1 cellular context compared by ENCODE assay signal in the genomic region with DNA sequence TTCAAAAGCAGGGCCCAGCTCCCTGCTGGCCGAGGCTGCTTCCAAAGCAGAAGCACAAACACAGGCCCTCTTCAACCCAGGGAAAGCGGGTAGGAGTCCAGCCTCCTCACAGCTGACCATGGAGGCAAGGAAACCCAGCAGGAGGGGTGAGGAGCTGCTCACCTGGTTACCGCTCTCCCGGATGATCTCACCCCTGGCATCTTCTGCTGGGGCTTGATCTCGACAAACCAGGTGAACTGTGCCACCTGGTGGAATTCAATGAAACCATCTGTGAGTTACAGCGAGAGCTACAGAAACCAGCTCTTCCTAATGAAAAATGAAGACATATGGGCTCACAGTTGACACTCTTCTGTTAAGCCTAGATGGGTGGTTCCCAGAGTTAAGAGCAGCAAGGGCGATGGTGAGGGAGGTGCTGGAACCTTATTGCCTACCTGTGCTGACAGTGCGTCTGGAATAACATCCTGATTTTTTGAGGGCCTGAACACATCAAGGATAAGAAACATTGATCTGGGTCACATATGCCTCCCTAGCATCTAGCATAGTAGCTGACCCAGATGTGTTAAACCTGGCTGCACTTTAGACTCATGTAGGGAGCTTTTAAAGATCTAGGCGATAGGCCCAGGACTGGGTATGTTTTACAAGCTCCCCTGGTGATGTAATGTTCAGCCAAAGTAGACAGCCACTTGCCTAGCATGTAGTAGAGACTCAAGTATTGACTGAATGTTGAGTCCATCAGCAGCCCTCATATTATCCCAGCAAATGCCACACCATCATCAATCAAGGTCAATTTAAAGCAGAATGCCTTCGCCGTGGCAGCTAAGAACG.
TF ChIP-seq lines count a peak whose summit lies in the region.

No MANE protein-coding gene starts in this region.

TF ChIP-seq in HepG2, 621 proteins besides CTCF, POLR2A, EP300 and RAD21:
- TF ChIP-seq, protein P1, sequence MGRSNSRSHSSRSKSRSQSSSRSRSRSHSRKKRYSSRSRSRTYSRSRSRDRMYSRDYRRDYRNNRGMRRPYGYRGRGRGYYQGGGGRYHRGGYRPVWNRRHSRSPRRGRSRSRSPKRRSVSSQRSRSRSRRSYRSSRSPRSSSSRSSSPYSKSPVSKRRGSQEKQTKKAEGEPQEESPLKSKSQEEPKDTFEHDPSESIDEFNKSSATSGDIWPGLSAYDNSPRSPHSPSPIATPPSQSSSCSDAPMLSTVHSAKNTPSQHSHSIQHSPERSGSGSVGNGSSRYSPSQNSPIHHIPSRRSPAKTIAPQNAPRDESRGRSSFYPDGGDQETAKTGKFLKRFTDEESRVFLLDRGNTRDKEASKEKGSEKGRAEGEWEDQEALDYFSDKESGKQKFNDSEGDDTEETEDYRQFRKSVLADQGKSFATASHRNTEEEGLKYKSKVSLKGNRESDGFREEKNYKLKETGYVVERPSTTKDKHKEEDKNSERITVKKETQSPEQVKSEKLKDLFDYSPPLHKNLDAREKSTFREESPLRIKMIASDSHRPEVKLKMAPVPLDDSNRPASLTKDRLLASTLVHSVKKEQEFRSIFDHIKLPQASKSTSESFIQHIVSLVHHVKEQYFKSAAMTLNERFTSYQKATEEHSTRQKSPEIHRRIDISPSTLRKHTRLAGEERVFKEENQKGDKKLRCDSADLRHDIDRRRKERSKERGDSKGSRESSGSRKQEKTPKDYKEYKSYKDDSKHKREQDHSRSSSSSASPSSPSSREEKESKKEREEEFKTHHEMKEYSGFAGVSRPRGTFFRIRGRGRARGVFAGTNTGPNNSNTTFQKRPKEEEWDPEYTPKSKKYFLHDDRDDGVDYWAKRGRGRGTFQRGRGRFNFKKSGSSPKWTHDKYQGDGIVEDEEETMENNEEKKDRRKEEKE (IDR thresholded peaks at IDR 0.05): no peak
- no peak for TF ChIP-seq CCDC6 (CRISPR knock-in tag; IDR thresholded peaks at IDR 0.05)
- TF ChIP-seq FOSL2 (CRISPR knock-in tag; IDR thresholded peaks at IDR 0.05): peak; percentile 31; the same call in 1 of the 2 replicates
- no peak for TF ChIP-seq PAWR (CRISPR knock-in tag; IDR thresholded peaks at IDR 0.05; ENCODE audit: borderline replicate concordance)
- TF ChIP-seq RFXAP (CRISPR knock-in tag; IDR thresholded peaks at IDR 0.05; ENCODE audit: borderline replicate concordance): no peak
- TF ChIP-seq STAG1 (CRISPR knock-in tag; IDR thresholded peaks at IDR 0.05): peak; percentile 97
- 0 out of 2 replicates have a peak, but pooled peaks have one; percentile 40 for TF ChIP-seq ZNF598 (CRISPR knock-in tag; IDR thresholded peaks at IDR 0.05; ENCODE audit: borderline replicate concordance)
- TF ChIP-seq CREB1 (IDR thresholded peaks at IDR 0.05): no peak
- no peak for TF ChIP-seq CREB1 (CRISPR knock-in tag; IDR thresholded peaks at IDR 0.05)
- TF ChIP-seq, protein P2, sequence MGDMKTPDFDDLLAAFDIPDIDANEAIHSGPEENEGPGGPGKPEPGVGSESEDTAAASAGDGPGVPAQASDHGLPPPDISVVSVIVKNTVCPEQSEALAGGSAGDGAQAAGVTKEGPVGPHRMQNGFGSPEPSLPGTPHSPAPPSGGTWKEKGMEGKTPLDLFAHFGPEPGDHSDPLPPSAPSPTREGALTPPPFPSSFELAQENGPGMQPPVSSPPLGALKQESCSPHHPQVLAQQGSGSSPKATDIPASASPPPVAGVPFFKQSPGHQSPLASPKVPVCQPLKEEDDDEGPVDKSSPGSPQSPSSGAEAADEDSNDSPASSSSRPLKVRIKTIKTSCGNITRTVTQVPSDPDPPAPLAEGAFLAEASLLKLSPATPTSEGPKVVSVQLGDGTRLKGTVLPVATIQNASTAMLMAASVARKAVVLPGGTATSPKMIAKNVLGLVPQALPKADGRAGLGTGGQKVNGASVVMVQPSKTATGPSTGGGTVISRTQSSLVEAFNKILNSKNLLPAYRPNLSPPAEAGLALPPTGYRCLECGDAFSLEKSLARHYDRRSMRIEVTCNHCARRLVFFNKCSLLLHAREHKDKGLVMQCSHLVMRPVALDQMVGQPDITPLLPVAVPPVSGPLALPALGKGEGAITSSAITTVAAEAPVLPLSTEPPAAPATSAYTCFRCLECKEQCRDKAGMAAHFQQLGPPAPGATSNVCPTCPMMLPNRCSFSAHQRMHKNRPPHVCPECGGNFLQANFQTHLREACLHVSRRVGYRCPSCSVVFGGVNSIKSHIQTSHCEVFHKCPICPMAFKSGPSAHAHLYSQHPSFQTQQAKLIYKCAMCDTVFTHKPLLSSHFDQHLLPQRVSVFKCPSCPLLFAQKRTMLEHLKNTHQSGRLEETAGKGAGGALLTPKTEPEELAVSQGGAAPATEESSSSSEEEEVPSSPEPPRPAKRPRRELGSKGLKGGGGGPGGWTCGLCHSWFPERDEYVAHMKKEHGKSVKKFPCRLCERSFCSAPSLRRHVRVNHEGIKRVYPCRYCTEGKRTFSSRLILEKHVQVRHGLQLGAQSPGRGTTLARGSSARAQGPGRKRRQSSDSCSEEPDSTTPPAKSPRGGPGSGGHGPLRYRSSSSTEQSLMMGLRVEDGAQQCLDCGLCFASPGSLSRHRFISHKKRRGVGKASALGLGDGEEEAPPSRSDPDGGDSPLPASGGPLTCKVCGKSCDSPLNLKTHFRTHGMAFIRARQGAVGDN (CRISPR knock-in tag; IDR thresholded peaks at IDR 0.05): peak; percentile 40; the same call in 1 of the 2 replicates
- no peak for TF ChIP-seq ZNF703 (CRISPR knock-in tag; IDR thresholded peaks at IDR 0.05; ENCODE audit: borderline replicate concordance)
- TF ChIP-seq ETV5 (CRISPR knock-in tag; IDR thresholded peaks at IDR 0.05; ENCODE audit: borderline replicate concordance): no peak
- peak; percentile 33; the same call in 1 of the 2 replicates for TF ChIP-seq CBX5 (CRISPR knock-in tag; IDR thresholded peaks at IDR 0.05; ENCODE audit: borderline replicate concordance)
- TF ChIP-seq, protein P3, sequence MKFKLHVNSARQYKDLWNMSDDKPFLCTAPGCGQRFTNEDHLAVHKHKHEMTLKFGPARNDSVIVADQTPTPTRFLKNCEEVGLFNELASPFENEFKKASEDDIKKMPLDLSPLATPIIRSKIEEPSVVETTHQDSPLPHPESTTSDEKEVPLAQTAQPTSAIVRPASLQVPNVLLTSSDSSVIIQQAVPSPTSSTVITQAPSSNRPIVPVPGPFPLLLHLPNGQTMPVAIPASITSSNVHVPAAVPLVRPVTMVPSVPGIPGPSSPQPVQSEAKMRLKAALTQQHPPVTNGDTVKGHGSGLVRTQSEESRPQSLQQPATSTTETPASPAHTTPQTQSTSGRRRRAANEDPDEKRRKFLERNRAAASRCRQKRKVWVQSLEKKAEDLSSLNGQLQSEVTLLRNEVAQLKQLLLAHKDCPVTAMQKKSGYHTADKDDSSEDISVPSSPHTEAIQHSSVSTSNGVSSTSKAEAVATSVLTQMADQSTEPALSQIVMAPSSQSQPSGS (CRISPR knock-in tag; IDR thresholded peaks at IDR 0.05): 0 out of 2 replicates have a peak, but pooled peaks have one; percentile 14
- TF ChIP-seq SMC3 (IDR thresholded peaks at IDR 0.05; ENCODE audit: low read length): peak; percentile 83
- peak; percentile 27; the same call in 1 of the 2 replicates for TF ChIP-seq THAP11 (CRISPR knock-in tag; IDR thresholded peaks at IDR 0.05)
- no peak for TF ChIP-seq NKX3-1 (CRISPR knock-in tag; IDR thresholded peaks at IDR 0.05)
- TF ChIP-seq, protein P4, sequence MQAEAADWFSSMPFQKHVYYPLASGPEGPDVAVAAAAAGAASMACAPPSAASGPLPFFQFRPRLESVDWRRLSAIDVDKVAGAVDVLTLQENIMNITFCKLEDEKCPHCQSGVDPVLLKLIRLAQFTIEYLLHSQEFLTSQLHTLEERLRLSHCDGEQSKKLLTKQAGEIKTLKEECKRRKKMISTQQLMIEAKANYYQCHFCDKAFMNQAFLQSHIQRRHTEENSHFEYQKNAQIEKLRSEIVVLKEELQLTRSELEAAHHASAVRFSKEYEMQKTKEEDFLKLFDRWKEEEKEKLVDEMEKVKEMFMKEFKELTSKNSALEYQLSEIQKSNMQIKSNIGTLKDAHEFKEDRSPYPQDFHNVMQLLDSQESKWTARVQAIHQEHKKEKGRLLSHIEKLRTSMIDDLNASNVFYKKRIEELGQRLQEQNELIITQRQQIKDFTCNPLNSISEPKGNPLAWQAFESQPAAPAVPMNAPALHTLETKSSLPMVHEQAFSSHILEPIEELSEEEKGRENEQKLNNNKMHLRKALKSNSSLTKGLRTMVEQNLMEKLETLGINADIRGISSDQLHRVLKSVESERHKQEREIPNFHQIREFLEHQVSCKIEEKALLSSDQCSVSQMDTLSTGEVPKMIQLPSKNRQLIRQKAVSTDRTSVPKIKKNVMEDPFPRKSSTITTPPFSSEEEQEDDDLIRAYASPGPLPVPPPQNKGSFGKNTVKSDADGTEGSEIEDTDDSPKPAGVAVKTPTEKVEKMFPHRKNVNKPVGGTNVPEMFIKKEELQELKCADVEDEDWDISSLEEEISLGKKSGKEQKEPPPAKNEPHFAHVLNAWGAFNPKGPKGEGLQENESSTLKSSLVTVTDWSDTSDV (CRISPR knock-in tag; IDR thresholded peaks at IDR 0.05): no peak
- peak; percentile 40; the same call in 1 of the 2 replicates for TF ChIP-seq ZSCAN25 (CRISPR knock-in tag; IDR thresholded peaks at IDR 0.05)
- TF ChIP-seq ZNF207 (IDR thresholded peaks at IDR 0.05; ENCODE audit: borderline replicate concordance): no peak
- TF ChIP-seq, protein P5, sequence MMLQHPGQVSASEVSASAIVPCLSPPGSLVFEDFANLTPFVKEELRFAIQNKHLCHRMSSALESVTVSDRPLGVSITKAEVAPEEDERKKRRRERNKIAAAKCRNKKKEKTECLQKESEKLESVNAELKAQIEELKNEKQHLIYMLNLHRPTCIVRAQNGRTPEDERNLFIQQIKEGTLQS (CRISPR knock-in tag; IDR thresholded peaks at IDR 0.05): peak; percentile 52; the same call in 1 of the 2 replicates
- no peak for TF ChIP-seq ZNF747 (CRISPR knock-in tag; IDR thresholded peaks at IDR 0.05; ENCODE audit: borderline replicate concordance)
